27 cellular contexts compared by ENCODE assay signal in genomic region chr2:168096158-168096557, GRCh38.
DNase-seq lines count a peak whose midpoint lies in the region; ATAC-seq, FAIRE-seq and TF ChIP-seq lines count a peak whose summit lies in the region.
"Had no signal": no experiment of that assay in that cellular context is flagged by ENCODE, and none has a peak within 500 bp of the region (broad histone marks: within the 10 kb centered on the region; RNA-seq: fewer than 3 reads in every experiment).

No MANE protein-coding gene starts in this region.

- BruUV-seq in mammary epithelial cell (replicated peaks; lab: Mats Ljungman, UMichigan), result no TSS peak

- no peak overlapping the region for H3K4me2 ChIP-seq in mammary epithelial cell (ENCODE audit: insufficient read depth, low read depth, low read length)
- H3K4me2 ChIP-seq: A549; BLaER1 treated with 17β-estradiol and CSF1 and Interleukin-3, amounts not matched to agents 10 nM and 100 nM had no signal

- dilution Hi-C loops in mammary epithelial cell (cut with HindIII; ENCODE audit: low sequenced_read_pairs), result no loop called here

- H3K9me3 Mint-ChIP-seq in activated T-helper 17 cell treated with anti-CD3 and anti-CD28 coated beads, Interleukin-2, amount 50 U/mL, for 72 hours, result no peaks in the 10 kb centered on the region
- H3K9me3 Mint-ChIP-seq in progenitor cell of endocrine pancreas (ENCODE audit: low read depth), result no peaks in the 10 kb centered on the region
- H3K9me3 Mint-ChIP-seq: CD14-positive monocyte; CD4-positive, alpha-beta T cell; CD8-positive, alpha-beta memory T cell; H9 had no signal

- no peaks in the 10 kb centered on the region for H3K9me3 ChIP-seq in mammary epithelial cell (replicated peaks; ENCODE audit: insufficient read depth, low read length)
- no peaks in the 10 kb centered on the region for H3K9me3 ChIP-seq in breast epithelium
- no peaks in the 10 kb centered on the region for H3K9me3 ChIP-seq in small intestine (ENCODE audit: control insufficient read depth, low read depth)
- H3K9me3 ChIP-seq: A549, BE2C had no signal

- no peaks in the 10 kb centered on the region for H4K20me1 ChIP-seq in mammary epithelial cell (ENCODE audit: insufficient read depth, low read length)
- H4K20me1 ChIP-seq: BLaER1 treated with 17β-estradiol and CSF1 and Interleukin-3, amounts not matched to agents 10 nM and 100 nM had no signal

- no peak overlapping the region for H3K4me3 ChIP-seq in mammary epithelial cell (replicated peaks in 1 of 3; ENCODE audit: insufficient read depth in 1 of 3, low read depth in 2 of 3, low read length in 3 of 3)
- H3K4me3 ChIP-seq in breast epithelium, result no peak overlapping the region
- H3K4me3 ChIP-seq in epithelial cell of esophagus (ENCODE audit: low read length), result no peak overlapping the region
- no peak overlapping the region for H3K4me3 ChIP-seq in small intestine (ENCODE audit: low read depth in 1 of 2, low read length in 2 of 2)
- H3K4me3 ChIP-seq: A549; BLaER1 treated with 17β-estradiol and CSF1 and Interleukin-3, amounts not matched to agents 10 nM and 100 nM; GM12878; GM23248 had no signal

- H3K27me3 Mint-ChIP-seq in activated T-helper 17 cell treated with anti-CD3 and anti-CD28 coated beads, Interleukin-2, amount 50 U/mL, for 72 hours, result no peaks in the 10 kb centered on the region
- no peaks in the 10 kb centered on the region for H3K27me3 Mint-ChIP-seq in progenitor cell of endocrine pancreas
- H3K27me3 Mint-ChIP-seq: CD4-positive, alpha-beta T cell had no signal

- H2AFZ ChIP-seq in mammary epithelial cell (ENCODE audit: low read depth, low read length), result no peak overlapping the region
- H2AFZ ChIP-seq: GM23248 had no signal

- TF ChIP-seq POLR2A in breast epithelium (IDR thresholded peaks at IDR 0.05), result no peak

- ATAC-seq in activated T-helper 17 cell treated with anti-CD3 and anti-CD28 coated beads, Interleukin-2, amount 50 U/mL, for 72 hours (replicated peaks), result peak; percentile 48
- ATAC-seq in left cardiac atrium, result no peak
- ATAC-seq: A549, GM12878, HCT116 had no signal

- H3K27ac Mint-ChIP-seq in activated T-helper 17 cell treated with anti-CD3 and anti-CD28 coated beads, Interleukin-2, amount 50 U/mL, for 72 hours, result no peak overlapping the region
- H3K27ac Mint-ChIP-seq in progenitor cell of endocrine pancreas, result no peak overlapping the region
- H3K27ac Mint-ChIP-seq: CD14-positive monocyte; CD4-positive, alpha-beta T cell; H9 had no signal

- no peaks in the 10 kb centered on the region for H3K4me1 Mint-ChIP-seq in activated T-helper 17 cell treated with anti-CD3 and anti-CD28 coated beads, Interleukin-2, amount 50 U/mL, for 72 hours
- no peaks in the 10 kb centered on the region for H3K4me1 Mint-ChIP-seq in progenitor cell of endocrine pancreas (ENCODE audit: low read depth)

- H3K27ac ChIP-seq in mammary epithelial cell (ENCODE audit: insufficient read depth, low read depth, low read length) (no peak overlapping the region), breast epithelium (no peak overlapping the region), small intestine (ENCODE audit: low read depth in 1 of 2, low read length in 1 of 2) (no peak overlapping the region)
- H3K27ac ChIP-seq: A549; BLaER1 treated with 17β-estradiol and CSF1 and Interleukin-3, amounts not matched to agents 10 nM and 100 nM; GM23248 had no signal

- peaks cover 9% of the 10 kb centered on the region for H3K4me1 ChIP-seq in mammary epithelial cell (ENCODE audit: insufficient read depth, low read length)
- H3K4me1 ChIP-seq in breast epithelium, result no peaks in the 10 kb centered on the region
- no peaks in the 10 kb centered on the region for H3K4me1 ChIP-seq in small intestine (ENCODE audit: control insufficient read depth in 2 of 2, insufficient read depth in 1 of 2, low read depth in 1 of 2, low read length in 1 of 2)
- H3K4me1 ChIP-seq: A549; BE2C; BLaER1 treated with 17β-estradiol and CSF1 and Interleukin-3, amounts not matched to agents 10 nM and 100 nM had no signal

- in situ Hi-C loops in mammary epithelial cell (cut with MboI; ENCODE audit: low sequenced_read_pairs in 2 of 2), result no loop called here

- WGBS in mammary epithelial cell (ENCODE audit: low coverage, missing lambda C conversion rate), result 74% methylated on average over 2 of the region's 3 CpGs
- WGBS in small intestine, 3 donors, result 82 to 88% (median 82%) methylated on average over 3 of the region's 3 CpGs

- FAIRE-seq in small intestine (lab: Jason Lieb, UNC), result no peak
- FAIRE-seq: A549, D721Med, GM12878, GM19239 had no signal

- H3K36me3 ChIP-seq in mammary epithelial cell (ENCODE audit: insufficient read depth, low read length) (no peaks in the 10 kb centered on the region), breast epithelium (no peaks in the 10 kb centered on the region), small intestine (ENCODE audit: control insufficient read depth in 2 of 2, insufficient read depth in 2 of 2, low read length in 2 of 2) (peaks cover 2 to 4% of the 10 kb centered on the region in 2 donors)
- H3K36me3 ChIP-seq: BE2C had no signal

- peaks cover 10% of the 10 kb centered on the region for H3K36me3 Mint-ChIP-seq in activated T-helper 17 cell treated with anti-CD3 and anti-CD28 coated beads, Interleukin-2, amount 50 U/mL, for 72 hours (ENCODE audit: low read depth)
- H3K36me3 Mint-ChIP-seq in progenitor cell of endocrine pancreas (ENCODE audit: insufficient read depth), result peaks cover 6% of the 10 kb centered on the region

- TF ChIP-seq CTCF in mammary epithelial cell (conservative IDR thresholded peaks at IDR 0.05 in 1 of 2, IDR thresholded peaks at IDR 0.05 in 1 of 2; ENCODE audit: extremely low read depth in 1 of 2, insufficient read depth in 1 of 2, low read depth in 1 of 2, low read length in 2 of 2) (no peak), breast epithelium (IDR thresholded peaks at IDR 0.05) (no peak), epithelial cell of esophagus (IDR thresholded peaks at IDR 0.05; ENCODE audit: insufficient read depth, low read depth, low read length, missing control alignments) (peak; percentile 12), progenitor cell of endocrine pancreas (IDR thresholded peaks at IDR 0.05; ENCODE audit: unreplicated experiment) (no peak)

- CTCF ChIA-PET in mammary epithelial cell (lab: Charles Lee; ENCODE audit: low non-redundant PET), result no interaction called here

- H3K4me3 Mint-ChIP-seq in activated T-helper 17 cell treated with anti-CD3 and anti-CD28 coated beads, Interleukin-2, amount 50 U/mL, for 72 hours, result no peak overlapping the region
- H3K4me3 Mint-ChIP-seq in progenitor cell of endocrine pancreas (ENCODE audit: low read depth), result no peak overlapping the region
- H3K4me3 Mint-ChIP-seq: CD14-positive monocyte; CD4-positive, alpha-beta T cell; CD8-positive, alpha-beta memory T cell; H9 had no signal

- H3K9ac ChIP-seq in mammary epithelial cell (ENCODE audit: insufficient read depth, low read length), result no peak overlapping the region
- H3K9ac ChIP-seq: BLaER1 treated with 17β-estradiol and CSF1 and Interleukin-3, amounts not matched to agents 10 nM and 100 nM; GM23248 had no signal

- H3K27me3 ChIP-seq in mammary epithelial cell (ENCODE audit: insufficient read depth, low read length) (no peaks in the 10 kb centered on the region), breast epithelium (no peaks in the 10 kb centered on the region), small intestine (ENCODE audit: control insufficient read depth in 2 of 2, insufficient read depth in 2 of 2, low read length in 2 of 2) (no peaks in the 10 kb centered on the region)
- H3K27me3 ChIP-seq: BE2C; BLaER1 treated with 17β-estradiol and CSF1 and Interleukin-3, amounts not matched to agents 10 nM and 100 nM had no signal

- no peaks in the 10 kb centered on the region for H3K79me2 ChIP-seq in mammary epithelial cell (ENCODE audit: insufficient read depth, low read length)

- intact Hi-C loops in mammary epithelial cell (cut with micrococcal nuclease) (no loop called here), breast epithelium (cut with DNase I; ENCODE audit: low total_unique reads) (no loop called here), left cardiac atrium (cut with DNase I) (no loop called here)

- DNase-seq in mammary epithelial cell, result peak; percentile 41
- DNase-seq in breast epithelium (ENCODE audit: low spot score in 2 of 2), result no peak
- DNase-seq in epithelial cell of esophagus (ENCODE audit: low read depth), result peak; percentile 51
- DNase-seq in small intestine, result peak; percentile 16
- DNase-seq in NCI-H1048 (lab: John Stamatoyannopoulos, UW), result no peak
- DNase-seq in progenitor cell of endocrine pancreas (ENCODE audit: low spot score, unreplicated experiment), result no peak
- DNase-seq in left cardiac atrium, result no peak
- DNase-seq: 8988T; ACHN; AML-193; BE2C; CD4-positive, alpha-beta T cell; CD8-positive, alpha-beta memory T cell; DMS 273 treated with DMSO at 0.1 percent for 48 hours; DMS79; EL; GDM1; GM23248; H9 had no signal

Comparison
In these comparisons a context has a peak if more than half of its experiments do, and no peak if none do; other contexts are left out.
1. DNase-seq: peak in mammary epithelial cell (single experiment), epithelial cell of esophagus (single experiment) and small intestine (single experiment); none in breast epithelium (0 of 2), NCI-H1048 (single experiment), progenitor cell of endocrine pancreas (single experiment) and left cardiac atrium (single experiment).